8 cellular contexts compared by ENCODE assay signal in genomic region chr6:43181621-43181941, GRCh38. TPM values are rescaled to one million over a fixed set of nuclear protein-coding genes. Genes with fewer than 3 reads are reported as not detected.
DNase-seq lines count a peak whose midpoint lies in the region; ATAC-seq and TF ChIP-seq lines count a peak whose summit lies in the region.

No MANE protein-coding gene starts in this region.

- peaks cover 16% of the 10 kb centered on the region for H3K4me1 ChIP-seq in SJSA1 (replicated peaks)
- H3K4me1 ChIP-seq in fibroblast of lung (ENCODE audit: control insufficient read depth, extremely low read depth, insufficient read depth, low read length), result peaks cover 6% of the 10 kb centered on the region
- H3K4me1 ChIP-seq in rectal smooth muscle tissue (ENCODE audit: control insufficient read depth, insufficient read depth, low read length), result peaks cover 13% of the 10 kb centered on the region

- H3K79me2 ChIP-seq in fibroblast of lung (ENCODE audit: control insufficient read depth, insufficient read depth, low read length), result peaks cover 5% of the 10 kb centered on the region

- H3K27ac ChIP-seq in SJSA1 (peak overlapping the region; percentile 34), fibroblast of lung (ENCODE audit: insufficient read depth, low read length) (peak overlapping the region; percentile 67), rectal smooth muscle tissue (ENCODE audit: low read depth, low read length) (peak overlapping the region; percentile 80)

- peaks cover 83% of the 10 kb centered on the region for H3K36me3 ChIP-seq in SJSA1
- peaks cover 32% of the 10 kb centered on the region for H3K36me3 ChIP-seq in fibroblast of lung (ENCODE audit: control insufficient read depth, insufficient read depth, low read length)
- peaks cover 31% of the 10 kb centered on the region for H3K36me3 ChIP-seq in rectal smooth muscle tissue (ENCODE audit: control insufficient read depth, insufficient read depth, low read length)

- no peaks in the 10 kb centered on the region for H4K20me1 ChIP-seq in fibroblast of lung (ENCODE audit: control insufficient read depth, extremely low read depth, insufficient read depth, low read length)

- ATAC-seq in GM21526 (IDR thresholded peaks at IDR 0.05; ENCODE audit: low FRiP score, unreplicated experiment), result no peak

- peak overlapping the region; percentile 97 for H3K4me2 ChIP-seq in fibroblast of lung (ENCODE audit: extremely low read depth, insufficient read depth, low read length)

- H3K27me3 ChIP-seq in SJSA1 (replicated peaks) (no peaks in the 10 kb centered on the region), fibroblast of lung (ENCODE audit: control insufficient read depth, insufficient read depth, low read length) (no peaks in the 10 kb centered on the region), rectal smooth muscle tissue (ENCODE audit: control insufficient read depth, insufficient read depth, low read length) (no peaks in the 10 kb centered on the region)

- H3K9ac ChIP-seq in fibroblast of lung (ENCODE audit: insufficient read depth, low read length), result peak overlapping the region; percentile 63
- peak overlapping the region; percentile 54 for H3K9ac ChIP-seq in rectal smooth muscle tissue (ENCODE audit: low read length)

- DNase-seq in SJSA1 (ENCODE audit: low read depth in 1 of 2, low spot score in 2 of 2) (no peak), fibroblast of lung (ENCODE audit: low read depth in 2 of 2) (no peak), GDM1 (lab: John Stamatoyannopoulos, UW) (no peak), cerebellum (ENCODE audit: low spot score) (no peak), SW480 (ENCODE audit: low spot score) (no peak)

- H2AFZ ChIP-seq in fibroblast of lung (ENCODE audit: low read length), result peak overlapping the region; percentile 33

- no peak for TF ChIP-seq CTCF in GM12875 (IDR thresholded peaks at IDR 0.05; ENCODE audit: borderline replicate concordance, insufficient read depth, low read depth, low read length)
- TF ChIP-seq CTCF in fibroblast of lung (conservative IDR thresholded peaks at IDR 0.05 in 1 of 2, IDR thresholded peaks at IDR 0.05 in 1 of 2; ENCODE audit: low read depth in 1 of 2, low read length in 2 of 2), result no peak

- peak overlapping the region; percentile 65 for H3K4me3 ChIP-seq in GM12875 (ENCODE audit: low read depth, low read length)
- H3K4me3 ChIP-seq in SJSA1, result peak overlapping the region; percentile 58
- peak overlapping the region; percentile 57 to 92 (median 74) for H3K4me3 ChIP-seq in fibroblast of lung (replicated peaks in 1 of 4; ENCODE audit: control extremely low read depth in 1 of 4, insufficient read depth in 1 of 4, low read depth in 3 of 4, low read length in 4 of 4)
- H3K4me3 ChIP-seq in rectal smooth muscle tissue (ENCODE audit: low read length), result peak overlapping the region; percentile 91

- H3K9me3 ChIP-seq in SJSA1 (replicated peaks) (no peaks in the 10 kb centered on the region), fibroblast of lung (ENCODE audit: control insufficient read depth, insufficient read depth, low read depth, low read length) (no peaks in the 10 kb centered on the region)

RNA-seq across cellular contexts. Expression of gene CUL9, which starts 0.4 kb away (rescaled TPM):
- 8.3 and 15.7 TPM in 2 replicates for total RNA-seq in SJSA1 (2014; rRNA removed; shearing (Covaris generic))
- 27.0 and 32.2 TPM in 2 replicates for total RNA-seq in fibroblast of lung
- polyA plus RNA-seq in fibroblast of lung, result 6.7 and 11.9 TPM in 2 replicates
- 9.7 and 16.7 TPM in 2 replicates for polyA plus RNA-seq in fibroblast of lung (2012)
- polyA minus RNA-seq in fibroblast of lung (ENCODE audit: low replicate concordance), result 24.8 and 38.0 TPM in 2 replicates
- 37.3 TPM for total RNA-seq in cerebellum

RNA-seq across cellular contexts. Expression of gene SRF, which starts 10.5 kb away (rescaled TPM):
- 37.8 and 47.8 TPM in 2 replicates for total RNA-seq in SJSA1 (2014; rRNA removed; shearing (Covaris generic))
- total RNA-seq in fibroblast of lung (16.0 and 16.9 TPM in 2 replicates), cerebellum (8.2 TPM)
- 29.5 and 32.3 TPM in 2 replicates for polyA plus RNA-seq in fibroblast of lung
- 30.0 and 33.9 TPM in 2 replicates for polyA plus RNA-seq in fibroblast of lung (2012)
- polyA minus RNA-seq in fibroblast of lung (ENCODE audit: low replicate concordance), result 84.8 and 91.8 TPM in 2 replicates

RNA-seq across cellular contexts. Expression of gene DNPH1, which starts 47.7 kb away (rescaled TPM):
- 35.7 and 71.5 TPM in 2 replicates for total RNA-seq in SJSA1 (2014; rRNA removed; shearing (Covaris generic))
- total RNA-seq in fibroblast of lung (39.5 and 52.5 TPM in 2 replicates), cerebellum (11.8 TPM)
- 31.2 and 32.0 TPM in 2 replicates for polyA plus RNA-seq in fibroblast of lung
- polyA plus RNA-seq in fibroblast of lung (2012), result 57.1 and 68.1 TPM in 2 replicates
- 9.5 and 12.9 TPM in 2 replicates for polyA minus RNA-seq in fibroblast of lung (ENCODE audit: low replicate concordance)
